ENCODE assay signal across 15 cellular contexts in the genomic region with DNA sequence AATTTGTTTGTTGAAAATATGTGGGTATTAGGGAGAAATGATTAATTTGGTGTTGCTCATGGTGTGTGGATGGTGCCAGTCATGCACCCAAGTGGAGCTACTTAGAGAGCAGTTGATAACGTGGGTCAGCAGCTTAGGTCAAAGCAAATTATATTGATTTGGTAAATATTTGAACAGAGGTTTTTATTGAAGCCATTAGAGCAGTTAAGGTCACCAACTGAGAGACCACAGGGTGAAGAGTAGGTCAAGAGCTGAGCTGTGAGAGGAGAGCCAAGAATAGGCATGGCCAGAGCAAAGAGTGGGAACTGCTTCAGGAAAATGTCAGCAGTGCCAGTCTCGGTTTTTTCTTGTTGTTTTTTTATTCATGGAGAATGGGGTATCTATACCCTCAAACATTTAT.
DNase-seq lines count a peak whose midpoint lies in the region; ATAC-seq and TF ChIP-seq lines count a peak whose summit lies in the region.
"Had no signal": no experiment of that assay in that cellular context is flagged by ENCODE, and none has a peak within 500 bp of the region (broad histone marks: within the 10 kb centered on the region; RNA-seq: fewer than 3 reads in every experiment).

No MANE protein-coding gene starts in this region.

- H3K9me3 ChIP-seq in left lung: peaks cover 0 to 9% of the 10 kb centered on the region in 2 donors

- peak; percentile 91 for DNase-seq in DMS53 (lab: John Stamatoyannopoulos, UW)
- peak; percentile 61 for DNase-seq in LNCaP clone FGC (ENCODE audit: low read depth)
- peak; percentile 62 for DNase-seq in NCI-H774 (lab: John Stamatoyannopoulos, UW)
- no peak for DNase-seq in left lung
- DNase-seq in stimulated activated naive CD8-positive, alpha-beta T cell treated with anti-CD3 and anti-CD28 coated beads, Interleukin-15, amount 100 ng/mL, for 72 hours: no peak
- no peak for DNase-seq in NCI-H2029 treated with DMSO at 0.1 percent for 48 hours (lab: John Stamatoyannopoulos, UW)
- DNase-seq in NCI-H526 treated with DMSO at 0.1 percent for 48 hours (lab: John Stamatoyannopoulos, UW): no peak
- no peak for DNase-seq in head of caudate nucleus
- DNase-seq: COR-L47, DMS79, GM23248, NCI-H2171 treated with DMSO at 0.1 percent for 48 hours had no signal

- peaks cover 9% of the 10 kb centered on the region for H3K27me3 Mint-ChIP-seq in stimulated activated naive CD8-positive, alpha-beta T cell treated with anti-CD3 and anti-CD28 coated beads, Interleukin-15, amount 100 ng/mL, for 72 hours

- H3K9me3 Mint-ChIP-seq in stimulated activated naive CD8-positive, alpha-beta T cell treated with anti-CD3 and anti-CD28 coated beads, Interleukin-15, amount 100 ng/mL, for 72 hours: peaks cover 5 to 12% of the 10 kb centered on the region in 2 donors

- peak; percentile 95 for ATAC-seq in left lung
- ATAC-seq in stimulated activated naive CD8-positive, alpha-beta T cell treated with anti-CD3 and anti-CD28 coated beads, Interleukin-15, amount 100 ng/mL, for 72 hours: no peak
- ATAC-seq: K562, SK-N-SH treated with all-trans-retinoic acid at 6 μM for 48 hours had no signal

- TF ChIP-seq CTCF in LNCaP clone FGC (IDR thresholded peaks at IDR 0.05; ENCODE audit: control insufficient read depth, extremely low read depth, insufficient read depth) (no peak), left lung (IDR thresholded peaks at IDR 0.05) (no peak)

- H3K36me3 ChIP-seq in left lung: no peaks in the 10 kb centered on the region

- H3K4me3 ChIP-seq in LNCaP clone FGC (ENCODE audit: low read depth, low read length) (no peak overlapping the region), left lung (no peak overlapping the region)
- H3K4me3 ChIP-seq: GM23248, K562 had no signal

- H3K4me1 Mint-ChIP-seq in stimulated activated naive CD8-positive, alpha-beta T cell treated with anti-CD3 and anti-CD28 coated beads, Interleukin-15, amount 100 ng/mL, for 72 hours: no peaks in the 10 kb centered on the region
- H3K4me1 Mint-ChIP-seq: CD14-positive monocyte had no signal

- no peak overlapping the region for H3K4me3 Mint-ChIP-seq in stimulated activated naive CD8-positive, alpha-beta T cell treated with anti-CD3 and anti-CD28 coated beads, Interleukin-15, amount 100 ng/mL, for 72 hours
- H3K4me3 Mint-ChIP-seq: CD14-positive monocyte had no signal

- H3K27ac ChIP-seq in left lung: no peak overlapping the region
- H3K27ac ChIP-seq: GM23248 had no signal

- H3K27ac Mint-ChIP-seq in stimulated activated naive CD8-positive, alpha-beta T cell treated with anti-CD3 and anti-CD28 coated beads, Interleukin-15, amount 100 ng/mL, for 72 hours: no peak overlapping the region
- H3K27ac Mint-ChIP-seq: CD14-positive monocyte had no signal

- intact Hi-C loops in left lung (cut with DNase I) (no loop called here), head of caudate nucleus (cut with DNase I) (no loop called here)

- H3K4me1 ChIP-seq in left lung: no peaks in the 10 kb centered on the region

- H3K27me3 ChIP-seq in left lung: no peaks in the 10 kb centered on the region

Comparison
In these comparisons a context has a peak if more than half of its experiments do, and no peak if none do; other contexts are left out.
1. DNase-seq: peak in DMS53 (single experiment), LNCaP clone FGC (single experiment) and NCI-H774 (single experiment); none in left lung (0 of 2), stimulated activated naive CD8-positive, alpha-beta T cell treated with anti-CD3 and anti-CD28 coated beads, Interleukin-15, amount 100 ng/mL, for 72 hours (0 of 2), NCI-H2029 treated with DMSO at 0.1 percent for 48 hours (single experiment), NCI-H526 treated with DMSO at 0.1 percent for 48 hours (single experiment) and head of caudate nucleus (0 of 42).